ENCODE assay signal across 9 cellular contexts in the genomic region with DNA sequence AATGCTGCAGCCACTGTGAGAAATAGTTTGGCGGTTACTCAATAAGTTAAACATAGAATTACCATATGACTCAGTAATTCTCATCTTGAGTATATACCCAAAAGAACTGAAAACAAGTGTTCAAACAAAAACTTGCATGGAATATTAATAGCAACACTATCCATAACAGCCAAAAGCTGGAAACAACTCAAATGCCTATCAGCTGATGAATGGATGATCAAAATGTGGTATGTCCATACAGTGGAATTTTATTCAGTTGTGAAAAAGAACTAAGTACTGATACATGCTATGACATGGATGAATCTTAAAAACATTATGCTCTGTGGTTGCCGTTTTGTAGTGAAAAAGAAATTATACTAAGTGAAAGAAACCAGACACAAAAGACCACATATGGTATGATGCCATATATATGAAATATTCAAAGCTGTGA.
DNase-seq lines count a peak whose midpoint lies in the region; ATAC-seq and TF ChIP-seq lines count a peak whose summit lies in the region.
"Had no signal": no experiment of that assay in that cellular context is flagged by ENCODE, and none has a peak within 500 bp of the region (broad histone marks: within the 10 kb centered on the region; RNA-seq: fewer than 3 reads in every experiment).

No MANE protein-coding gene starts in this region.

- H3K4me1 Mint-ChIP-seq in activated CD4-positive, alpha-beta memory T cell treated with anti-CD3 and anti-CD28 coated beads for 36 hours (ENCODE audit: low read depth) = peaks cover 57% of the 10 kb centered on the region
- H3K4me1 Mint-ChIP-seq: neural crest cell had no signal

- no peaks in the 10 kb centered on the region for H3K36me3 ChIP-seq in left lung

- POLR2A ChIA-PET in activated CD4-positive, alpha-beta memory T cell treated with anti-CD3 and anti-CD28 coated beads for 36 hours (lab: Charles Lee) = interaction anchor here (1.5 to 2.1 kb wide), 3 partner anchors 9 to 63 kb away, joined by 7 to 15 read pairs (median 7); a partner anchor contains a TSS

- CTCF ChIA-PET in activated CD4-positive, alpha-beta memory T cell treated with anti-CD3 and anti-CD28 coated beads for 36 hours (lab: Charles Lee) = interaction anchor here (0.8 to 1.7 kb wide), 3 partner anchors 12 to 26 kb away, joined by 3 to 8 read pairs (median 3); no protein-coding TSS in a partner anchor

- H3K9me3 ChIP-seq in left lung = no peaks in the 10 kb centered on the region

- no peaks in the 10 kb centered on the region for H3K27me3 ChIP-seq in left lung

- H3K27me3 Mint-ChIP-seq in activated CD4-positive, alpha-beta memory T cell treated with anti-CD3 and anti-CD28 coated beads for 36 hours = peaks cover 3% of the 10 kb centered on the region

- H3K27ac Mint-ChIP-seq in activated CD4-positive, alpha-beta memory T cell treated with anti-CD3 and anti-CD28 coated beads for 36 hours = peak overlapping the region; percentile 45

- intact Hi-C loops in activated CD4-positive, alpha-beta memory T cell treated with anti-CD3 and anti-CD28 coated beads for 36 hours (cut with micrococcal nuclease) = loop anchor here (1.0 to 2.0 kb wide), 5 partner anchors 10 to 574 kb away; no protein-coding TSS in a partner anchor
- intact Hi-C loops in left lung (cut with DNase I) = no loop called here

- H3K9me3 Mint-ChIP-seq in activated CD4-positive, alpha-beta memory T cell treated with anti-CD3 and anti-CD28 coated beads for 36 hours = no peaks in the 10 kb centered on the region
- H3K9me3 Mint-ChIP-seq: neural crest cell had no signal

- no peak overlapping the region for H3K4me3 ChIP-seq in left lung

- no peaks in the 10 kb centered on the region for H3K36me3 Mint-ChIP-seq in activated CD4-positive, alpha-beta memory T cell treated with anti-CD3 and anti-CD28 coated beads for 36 hours

- ATAC-seq in GM18517 (IDR thresholded peaks at IDR 0.05; ENCODE audit: unreplicated experiment) (peak; percentile 59), GM19468 (IDR thresholded peaks at IDR 0.05; ENCODE audit: extremely low read depth, unreplicated experiment) (peak; percentile 24), HG03060 (IDR thresholded peaks at IDR 0.05; ENCODE audit: low read depth, unreplicated experiment) (peak; percentile 75), left lung (no peak)

- no peak overlapping the region for H3K4me3 Mint-ChIP-seq in activated CD4-positive, alpha-beta memory T cell treated with anti-CD3 and anti-CD28 coated beads for 36 hours
- H3K4me3 Mint-ChIP-seq: neural crest cell had no signal

- no peak for DNase-seq in activated CD4-positive, alpha-beta memory T cell treated with anti-CD3 and anti-CD28 coated beads for 36 hours
- DNase-seq in superior temporal gyrus (ENCODE audit: extremely low spot score) (no peak), NAMALWA (ENCODE audit: low spot score) (no peak), left lung (no peak), GM19238 (ENCODE audit: insufficient read length, low spot score) (no peak)

- no peak for TF ChIP-seq CTCF in left lung (IDR thresholded peaks at IDR 0.05)

- H3K4me1 ChIP-seq in left lung = peaks cover 0 to 5% of the 10 kb centered on the region in 2 donors

- no peak overlapping the region for H3K27ac ChIP-seq in left lung
